Comparison of ENCODE assay signal across 24 cellular contexts in genomic region chr13:102710261-102710679, GRCh38. TPM values are rescaled to one million over a fixed set of nuclear protein-coding genes. Genes with fewer than 3 reads are reported as not detected.
DNase-seq lines count a peak whose midpoint lies in the region; ATAC-seq and TF ChIP-seq lines count a peak whose summit lies in the region.
"Had no signal": no experiment of that assay in that cellular context is flagged by ENCODE, and none has a peak within 500 bp of the region (broad histone marks: within the 10 kb centered on the region; RNA-seq: fewer than 3 reads in every experiment).

No MANE protein-coding gene starts in this region.

- no peak for ATAC-seq in HG03432 (IDR thresholded peaks at IDR 0.05; ENCODE audit: unreplicated experiment)
- ATAC-seq: activated CD8-positive, alpha-beta T cell treated with anti-CD3 and anti-CD28 coated beads for 36 hours; foreskin keratinocyte; GM12878; HCT116 had no signal

- H3K27ac ChIP-seq in RWPE1 (peak overlapping the region; percentile 63), skeletal muscle tissue (ENCODE audit: low read depth, low read length) (peak overlapping the region; percentile 79), suprapubic skin (no peak overlapping the region)
- H3K27ac ChIP-seq: foreskin keratinocyte, KMS-11, neutrophil had no signal

- H3K27ac Mint-ChIP-seq in activated naive CD8-positive, alpha-beta T cell treated with anti-CD3 and anti-CD28 coated beads for 36 hours, result no peak overlapping the region
- H3K27ac Mint-ChIP-seq: activated CD8-positive, alpha-beta T cell treated with anti-CD3 and anti-CD28 coated beads for 36 hours; dendritic cell treated with granulocyte-macrophage colony-stimulating factor and Interleukin-4, amounts not matched to agents 40 ng/mL and 50 ng/mL, for 4 days had no signal

- H3K36me3 Mint-ChIP-seq in activated naive CD8-positive, alpha-beta T cell treated with anti-CD3 and anti-CD28 coated beads for 36 hours, result no peaks in the 10 kb centered on the region

- H3K9me3 ChIP-seq in skeletal muscle tissue (ENCODE audit: control insufficient read depth in 3 of 3, low read length in 3 of 3) (no peaks in the 10 kb centered on the region), suprapubic skin (no peaks in the 10 kb centered on the region)
- H3K9me3 ChIP-seq: neutrophil had no signal

- POLR2A ChIA-PET in RWPE1 (lab: Yijun Ruan, JAX; ENCODE audit: low non-redundant PET), result no interaction called here

- peak overlapping the region in 1 of 3 donors; percentile 60 for H3K9ac ChIP-seq in skeletal muscle tissue (ENCODE audit: low read depth in 1 of 3, low read length in 3 of 3)
- H3K9ac ChIP-seq: KMS-11 had no signal

- no peaks in the 10 kb centered on the region for H3K36me3 ChIP-seq in skeletal muscle tissue (ENCODE audit: control insufficient read depth in 3 of 3, insufficient read depth in 3 of 3, low read length in 3 of 3)
- H3K36me3 ChIP-seq in suprapubic skin, result no peaks in the 10 kb centered on the region
- H3K36me3 ChIP-seq: neutrophil had no signal

- H3K4me1 ChIP-seq in skeletal muscle tissue (ENCODE audit: control insufficient read depth in 3 of 3, insufficient read depth in 3 of 3, low read length in 3 of 3) (peaks cover 19 to 25% (median 22%) of the 10 kb centered on the region in 3 donors), suprapubic skin (peaks cover 16% of the 10 kb centered on the region)

- no peak for TF ChIP-seq EP300 in suprapubic skin (IDR thresholded peaks at IDR 0.05)

- no peak for TF ChIP-seq POLR2A in suprapubic skin (IDR thresholded peaks at IDR 0.05)

- DNase-seq in EH (ENCODE audit: low read depth) (peak; percentile 71), RWPE1 (ENCODE audit: low spot score) (no peak), foreskin fibroblast (peak; percentile 87 to 89), suprapubic skin (ENCODE audit: low spot score in 2 of 2) (no peak)
- DNase-seq in activated naive CD8-positive, alpha-beta T cell treated with anti-CD3 and anti-CD28 coated beads for 36 hours, result no peak
- DNase-seq: activated CD8-positive, alpha-beta T cell treated with anti-CD3 and anti-CD28 coated beads for 36 hours; activated gamma-delta T cell treated with Interleukin-2 at 50 U/mL for 16 hours; activated T-cell treated with anti-CD3 and anti-CD28 coated beads, Interleukin-2, amount 50 U/mL, for 1 hour; GF-D8; hippocampal formation; MV-4-11; NCI-H1694; retina; substantia nigra; SW 1271 had no signal

- peaks cover 14% of the 10 kb centered on the region for H3K27me3 Mint-ChIP-seq in activated naive CD8-positive, alpha-beta T cell treated with anti-CD3 and anti-CD28 coated beads for 36 hours
- H3K27me3 Mint-ChIP-seq: activated CD8-positive, alpha-beta T cell treated with anti-CD3 and anti-CD28 coated beads for 36 hours; dendritic cell treated with granulocyte-macrophage colony-stimulating factor and Interleukin-4, amounts not matched to agents 40 ng/mL and 50 ng/mL, for 4 days had no signal

- H3K4me1 Mint-ChIP-seq in activated naive CD8-positive, alpha-beta T cell treated with anti-CD3 and anti-CD28 coated beads for 36 hours, result no peaks in the 10 kb centered on the region

- H3K27me3 ChIP-seq in skeletal muscle tissue (ENCODE audit: control insufficient read depth in 3 of 3, insufficient read depth in 3 of 3, low read length in 3 of 3) (no peaks in the 10 kb centered on the region), suprapubic skin (no peaks in the 10 kb centered on the region)
- H3K27me3 ChIP-seq: foreskin keratinocyte, neutrophil had no signal

- TF ChIP-seq CTCF in RWPE1 (conservative IDR thresholded peaks at IDR 0.05; ENCODE audit: low read depth), result no peak
- TF ChIP-seq CTCF in foreskin fibroblast (IDR thresholded peaks at IDR 0.05; ENCODE audit: low read depth, low read length), result no peak
- no peak for TF ChIP-seq CTCF in suprapubic skin (IDR thresholded peaks at IDR 0.05)

- CTCF ChIA-PET in RWPE1 (lab: Yijun Ruan, JAX), result interaction anchor here (0.9 kb wide), 1 partner anchor 154 kb away, joined by 3 read pairs; no protein-coding TSS in a partner anchor

- H3K4me3 ChIP-seq in foreskin fibroblast (ENCODE audit: low read depth in 1 of 2, low read length in 2 of 2), result no peak overlapping the region
- H3K4me3 ChIP-seq in skeletal muscle tissue (ENCODE audit: low read length in 3 of 3), result peak overlapping the region in 1 of 3 donors; percentile 49
- no peak overlapping the region for H3K4me3 ChIP-seq in suprapubic skin
- H3K4me3 ChIP-seq: GM12878, lung had no signal

- 65% methylated on average over 8 of the region's 9 CpGs for WGBS in suprapubic skin

- H3K4me3 Mint-ChIP-seq in activated naive CD8-positive, alpha-beta T cell treated with anti-CD3 and anti-CD28 coated beads for 36 hours, result no peak overlapping the region
- H3K4me3 Mint-ChIP-seq: activated CD8-positive, alpha-beta T cell treated with anti-CD3 and anti-CD28 coated beads for 36 hours; dendritic cell treated with granulocyte-macrophage colony-stimulating factor and Interleukin-4, amounts not matched to agents 40 ng/mL and 50 ng/mL, for 4 days had no signal

- H3K9me3 Mint-ChIP-seq in activated naive CD8-positive, alpha-beta T cell treated with anti-CD3 and anti-CD28 coated beads for 36 hours, result no peaks in the 10 kb centered on the region
- H3K9me3 Mint-ChIP-seq: activated CD8-positive, alpha-beta T cell treated with anti-CD3 and anti-CD28 coated beads for 36 hours; dendritic cell treated with granulocyte-macrophage colony-stimulating factor and Interleukin-4, amounts not matched to agents 40 ng/mL and 50 ng/mL, for 4 days had no signal

RNA-seq across cellular contexts. Expression of gene METTL21C, which starts 15.4 kb away (rescaled TPM):
- total RNA-seq in skeletal muscle tissue (29.7 TPM), suprapubic skin (not detected)
- total RNA-seq in activated naive CD8-positive, alpha-beta T cell treated with anti-CD3 and anti-CD28 coated beads for 36 hours, result not detected
- total RNA-seq: activated CD8-positive, alpha-beta T cell treated with anti-CD3 and anti-CD28 coated beads for 36 hours; foreskin keratinocyte; lung had no signal

Comparison
In these comparisons a context has a peak if more than half of its experiments do, and no peak if none do; other contexts are left out.
1. DNase-seq: peak in EH (single experiment) and foreskin fibroblast (2 of 2); none in RWPE1 (single experiment), suprapubic skin (0 of 2) and activated naive CD8-positive, alpha-beta T cell treated with anti-CD3 and anti-CD28 coated beads for 36 hours (single experiment).
2. RNA of gene METTL21C, which starts 15.4 kb away (total RNA-seq): 29.7 TPM in skeletal muscle tissue (single experiment); not detected in suprapubic skin and not detected in activated naive CD8-positive, alpha-beta T cell treated with anti-CD3 and anti-CD28 coated beads for 36 hours; every median in the first group is over 10 times any median in the second.